In genomic region chr10:1677307-1677939, GRCh38 we compare ENCODE assay signal across 1 cellular context.
TF ChIP-seq lines count a peak whose summit lies in the region.

No MANE protein-coding gene starts in this region.

TF ChIP-seq in GM23338, 12 proteins besides CTCF, POLR2A, EP300 and RAD21:
- TF ChIP-seq ZNF462 (CRISPR knock-in tag; IDR thresholded peaks at IDR 0.05): no peak
- TF ChIP-seq ETS1 (IDR thresholded peaks at IDR 0.05): no peak
- no peak for TF ChIP-seq NANOG (IDR thresholded peaks at IDR 0.05; ENCODE audit: borderline replicate concordance)
- no peak for TF ChIP-seq POLR2AphosphoS5 (IDR thresholded peaks at IDR 0.05; ENCODE audit: low read depth)
- no peak for TF ChIP-seq EZH2 (IDR thresholded peaks at IDR 0.05; ENCODE audit: low read depth, unreplicated experiment)
- TF ChIP-seq STAT1 (IDR thresholded peaks at IDR 0.05; ENCODE audit: unreplicated experiment): no peak
- TF ChIP-seq REST (IDR thresholded peaks at IDR 0.05; ENCODE audit: unreplicated experiment): no peak
- no peak for TF ChIP-seq ZNF331 (CRISPR knock-in tag; IDR thresholded peaks at IDR 0.05; ENCODE audit: low read depth)
- no peak for TF ChIP-seq CREB1 (CRISPR knock-in tag; IDR thresholded peaks at IDR 0.05; ENCODE audit: low read depth)
- no peak for TF ChIP-seq ZNF114 (CRISPR knock-in tag; IDR thresholded peaks at IDR 0.05)
TF ChIP-seq in GM23338: peak in this region for 0.
